38 cellular contexts compared by ENCODE assay signal in genomic region chr3:57073628-57074027, GRCh38. TPM values are rescaled to one million over a fixed set of nuclear protein-coding genes. Genes with fewer than 3 reads are reported as not detected.
"Had no signal": no experiment of that assay in that cellular context is flagged by ENCODE, and none has a peak within 500 bp of the region (broad histone marks: within the 10 kb centered on the region; RNA-seq: fewer than 3 reads in every experiment).

No MANE protein-coding gene starts in this region.

- H3K36me3 ChIP-seq: MG63 had no signal

- H3K4me3 ChIP-seq: MG63 had no signal

- DNase-seq: Kasumi-1, MG63, MM.1S, MV-4-11, NCI-H1048, NCI-H1092, NCI-H1092 treated with DMSO at 0.1 percent for 48 hours, NCI-H1105, NCI-H1105 treated with DMSO at 0.1 percent for 48 hours, NCI-H1417, NCI-H1417 treated with DMSO at 0.1 percent for 48 hours, NCI-H1436, NCI-H1436 treated with DMSO at 0.1 percent for 48 hours, NCI-H1694, NCI-H1694 treated with DMSO at 0.1 percent for 48 hours, NCI-H187, NCI-H187 treated with DMSO at 0.1 percent for 48 hours, NCI-H1930, NCI-H2029, NCI-H2029 treated with DMSO at 0.1 percent for 48 hours, NCI-H2081, NCI-H2081 treated with DMSO at 0.1 percent for 48 hours, NCI-H2107, NCI-H2171, NCI-H2171 treated with DMSO at 0.1 percent for 48 hours, NCI-H2227 treated with DMSO at 0.1 percent for 48 hours, NCI-H226, NCI-H345, NCI-H446, NCI-H446 treated with DMSO at 0.1 percent for 48 hours, NCI-H510A, NCI-H510A treated with DMSO at 0.1 percent for 48 hours, NCI-H524, NCI-H524 treated with DMSO at 0.1 percent for 48 hours, NCI-H526, NCI-H526 treated with DMSO at 0.1 percent for 48 hours had no signal

- H3K9me3 ChIP-seq: MG63 had no signal

- H3K27me3 ChIP-seq: MG63 had no signal

RNA-seq across cellular contexts. Expression of gene SPATA12, which starts 13.2 kb away (rescaled TPM):
- total RNA-seq: MCF 10A, NCI-H460 had no signal
